Comparison of ENCODE assay signal across 8 cellular contexts in genomic region chr6:33248643-33248931, GRCh38. TPM values are rescaled to one million over a fixed set of nuclear protein-coding genes. Genes with fewer than 3 reads are reported as not detected.
A peak's percentile ranks its signal among the peaks of the same experiment; 100 is the strongest.
DNase-seq lines count a peak whose midpoint lies in the region; ATAC-seq and TF ChIP-seq lines count a peak whose summit lies in the region.

No MANE protein-coding gene starts in this region.

- no peaks in the 10 kb centered on the region for H3K4me1 ChIP-seq in cardiac muscle cell (ENCODE audit: low read depth)

- peak overlapping the region; percentile 89 for H3K4me3 Mint-ChIP-seq in activated T-cell treated with anti-CD3 and anti-CD28 coated beads, Interleukin-2, amount 50 U/mL, for 24 hours
- peak overlapping the region; percentile 87 to 98 (median 94) for H3K4me3 Mint-ChIP-seq in IgD-negative memory B cell
- H3K4me3 Mint-ChIP-seq in activated CD8-positive, alpha-beta T cell treated with anti-CD3 and anti-CD28 coated beads for 36 hours: peak overlapping the region; percentile 92

- H3K36me3 Mint-ChIP-seq in activated T-cell treated with anti-CD3 and anti-CD28 coated beads, Interleukin-2, amount 50 U/mL, for 24 hours (ENCODE audit: low read depth): peaks cover 35% of the 10 kb centered on the region
- H3K36me3 Mint-ChIP-seq in IgD-negative memory B cell: peaks cover 3% of the 10 kb centered on the region
- H3K36me3 Mint-ChIP-seq in activated CD8-positive, alpha-beta T cell treated with anti-CD3 and anti-CD28 coated beads for 36 hours (ENCODE audit: low read depth): peaks cover 28% of the 10 kb centered on the region

- POLR2A ChIA-PET in activated CD8-positive, alpha-beta T cell treated with anti-CD3 and anti-CD28 coated beads for 36 hours (lab: Charles Lee): interaction anchor here (0.5 to 5.2 kb wide), 25 partner anchors 9 to 395 kb away, joined by 3 to 53 read pairs (median 6); partner anchors contain the start of genes B3GALT4, COL11A2, HSD17B8 and PSMB9

- no peaks in the 10 kb centered on the region for H3K36me3 ChIP-seq in cardiac muscle cell

- H3K9me3 Mint-ChIP-seq in activated T-cell treated with anti-CD3 and anti-CD28 coated beads, Interleukin-2, amount 50 U/mL, for 24 hours: no peaks in the 10 kb centered on the region
- H3K9me3 Mint-ChIP-seq in IgD-negative memory B cell: no peaks in the 10 kb centered on the region
- H3K9me3 Mint-ChIP-seq in activated CD8-positive, alpha-beta T cell treated with anti-CD3 and anti-CD28 coated beads for 36 hours: no peaks in the 10 kb centered on the region

- H3K4me3 ChIP-seq in cardiac muscle cell: peak overlapping the region; percentile 45
- H3K4me3 ChIP-seq in retinal pigment epithelial cell (ENCODE audit: low read length): peak overlapping the region; percentile 44

- peak overlapping the region; percentile 95 for H3K27ac Mint-ChIP-seq in activated T-cell treated with anti-CD3 and anti-CD28 coated beads, Interleukin-2, amount 50 U/mL, for 24 hours
- peak overlapping the region; percentile 94 to 99 (median 98) for H3K27ac Mint-ChIP-seq in IgD-negative memory B cell
- H3K27ac Mint-ChIP-seq in activated CD8-positive, alpha-beta T cell treated with anti-CD3 and anti-CD28 coated beads for 36 hours: peak overlapping the region; percentile 97

- CTCF ChIA-PET in activated CD8-positive, alpha-beta T cell treated with anti-CD3 and anti-CD28 coated beads for 36 hours (lab: Charles Lee): interaction anchor here (0.6 to 5.2 kb wide), 46 partner anchors 10 to 356 kb away, joined by 3 to 75 read pairs (median 6); partner anchors contain the start of genes B3GALT4, HLA-DMA, HLA-DPB1 and HSD17B8

- intact Hi-C loops in activated CD8-positive, alpha-beta T cell treated with anti-CD3 and anti-CD28 coated beads for 36 hours (cut with micrococcal nuclease): loop anchor here (2.0 to 10.0 kb wide), 4 partner anchors 36 to 244 kb away; partner anchors contain the start of gene HLA-DOA

- no peak overlapping the region for H3K27ac ChIP-seq in cardiac muscle cell

- peak; percentile 65 for TF ChIP-seq CTCF in activated CD8-positive, alpha-beta T cell treated with anti-CD3 and anti-CD28 coated beads for 36 hours (IDR thresholded peaks at IDR 0.05)
- TF ChIP-seq CTCF in cardiac muscle cell (IDR thresholded peaks at IDR 0.05; ENCODE audit: low read depth, low read length): no peak
- TF ChIP-seq CTCF in retinal pigment epithelial cell (conservative IDR thresholded peaks at IDR 0.05; ENCODE audit: low read depth, low read length): no peak

- peaks cover 5% of the 10 kb centered on the region for H3K27me3 ChIP-seq in cardiac muscle cell

- no peak for DNase-seq in activated T-cell treated with anti-CD3 and anti-CD28 coated beads, Interleukin-2, amount 50 U/mL, for 24 hours
- no peak for DNase-seq in activated T-cell treated with anti-CD3 and anti-CD28 coated beads, Interleukin-2, amount 50 U/mL, for 48 hours
- no peak for DNase-seq in activated CD8-positive, alpha-beta T cell treated with anti-CD3 and anti-CD28 coated beads for 36 hours
- peak in 1 of 2 donors; percentile 61 for DNase-seq in cardiac muscle cell (ENCODE audit: low read depth in 1 of 2, low spot score in 1 of 2)
- peak; percentile 19 for DNase-seq in retinal pigment epithelial cell (ENCODE audit: low read depth)

- ATAC-seq in activated CD8-positive, alpha-beta T cell treated with anti-CD3 and anti-CD28 coated beads for 36 hours: peak; percentile 17
- no peak for ATAC-seq in HG02610 (IDR thresholded peaks at IDR 0.05; ENCODE audit: unreplicated experiment)
- ATAC-seq in GM19328 (IDR thresholded peaks at IDR 0.05; ENCODE audit: unreplicated experiment): no peak

- H3K4me1 Mint-ChIP-seq in activated T-cell treated with anti-CD3 and anti-CD28 coated beads, Interleukin-2, amount 50 U/mL, for 24 hours (ENCODE audit: low read depth): peaks cover 46% of the 10 kb centered on the region
- peaks cover 13 to 14% (median 13%) of the 10 kb centered on the region in 3 donors for H3K4me1 Mint-ChIP-seq in IgD-negative memory B cell
- peaks cover 34% of the 10 kb centered on the region for H3K4me1 Mint-ChIP-seq in activated CD8-positive, alpha-beta T cell treated with anti-CD3 and anti-CD28 coated beads for 36 hours (ENCODE audit: low read depth)

- H3K9me3 ChIP-seq in cardiac muscle cell (ENCODE audit: low read depth): no peaks in the 10 kb centered on the region

- peaks cover 7% of the 10 kb centered on the region for H3K27me3 Mint-ChIP-seq in activated T-cell treated with anti-CD3 and anti-CD28 coated beads, Interleukin-2, amount 50 U/mL, for 24 hours
- peaks cover 3% of the 10 kb centered on the region for H3K27me3 Mint-ChIP-seq in IgD-negative memory B cell
- no peaks in the 10 kb centered on the region for H3K27me3 Mint-ChIP-seq in activated CD8-positive, alpha-beta T cell treated with anti-CD3 and anti-CD28 coated beads for 36 hours

RNA-seq across cellular contexts. Expression of gene VPS52, which starts 23.1 kb away (rescaled TPM):
- polyA plus RNA-seq in IgD-negative memory B cell (18.4 TPM), cardiac muscle cell (55.2 and 64.8 TPM in 2 replicates)
- total RNA-seq in activated CD8-positive, alpha-beta T cell treated with anti-CD3 and anti-CD28 coated beads for 36 hours: 10 to 100 TPM; 31.2 to 34.3 TPM
- 34.4 and 37.1 TPM in 2 replicates for total RNA-seq in cardiac muscle cell

RNA-seq across cellular contexts. Expression of gene RPS18, which starts 23.3 kb away (rescaled TPM):
- polyA plus RNA-seq in IgD-negative memory B cell (9,150 TPM), cardiac muscle cell (1,298 and 1,698 TPM in 2 replicates)
- total RNA-seq in activated CD8-positive, alpha-beta T cell treated with anti-CD3 and anti-CD28 coated beads for 36 hours: 1,000 to 10,000 TPM; 4,910 to 4,938 TPM
- total RNA-seq in cardiac muscle cell: 2,022 and 2,161 TPM in 2 replicates

RNA-seq across cellular contexts. Expression of gene B3GALT4, which starts 28.3 kb away (rescaled TPM):
- polyA plus RNA-seq in IgD-negative memory B cell (35.4 TPM), cardiac muscle cell (11.0 and 15.8 TPM in 2 replicates)
- total RNA-seq in activated CD8-positive, alpha-beta T cell treated with anti-CD3 and anti-CD28 coated beads for 36 hours: 1 to 10 TPM; 3.6 to 4.2 TPM
- total RNA-seq in cardiac muscle cell: 11.7 and 15.5 TPM in 2 replicates

RNA-seq across cellular contexts. Expression of gene RING1, which starts 40.3 kb away (rescaled TPM):
- polyA plus RNA-seq in IgD-negative memory B cell (9.9 TPM), cardiac muscle cell (42.1 and 44.2 TPM in 2 replicates)
- total RNA-seq in activated CD8-positive, alpha-beta T cell treated with anti-CD3 and anti-CD28 coated beads for 36 hours: 10 to 100 TPM; 26.8 to 27.5 TPM
- total RNA-seq in cardiac muscle cell: 37.0 and 51.4 TPM in 2 replicates

RNA-seq across cellular contexts. Expression of gene WDR46, which starts 40.5 kb away (rescaled TPM):
- polyA plus RNA-seq in IgD-negative memory B cell (68.7 TPM), cardiac muscle cell (46.3 and 70.4 TPM in 2 replicates)
- 10 to 100 TPM; 64.0 to 72.2 TPM for total RNA-seq in activated CD8-positive, alpha-beta T cell treated with anti-CD3 and anti-CD28 coated beads for 36 hours
- 34.8 and 58.9 TPM in 2 replicates for total RNA-seq in cardiac muscle cell
